In the genomic region with DNA sequence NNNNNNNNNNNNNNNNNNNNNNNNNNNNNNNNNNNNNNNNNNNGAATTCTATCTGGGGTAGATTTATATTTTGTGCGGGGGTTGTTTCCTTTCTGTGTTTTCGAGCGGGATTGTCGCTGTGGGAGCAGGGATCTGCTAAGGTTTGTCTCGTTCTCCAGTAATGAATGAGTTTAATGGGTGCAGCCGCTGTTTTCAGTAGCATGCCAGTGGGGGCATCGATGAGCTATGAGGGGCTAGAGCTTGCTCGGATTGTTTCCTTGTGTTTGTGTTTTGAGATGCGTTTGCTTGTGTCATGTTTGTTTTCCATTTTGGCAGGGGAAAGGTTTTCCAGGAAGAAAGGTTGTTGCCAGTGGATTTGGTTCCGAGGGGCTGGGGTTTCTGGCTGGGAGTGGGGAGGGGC, we compare ENCODE assay signal across 13 cellular contexts. TPM values are rescaled to one million over a fixed set of nuclear protein-coding genes. Genes with fewer than 3 reads are reported as not detected.
"Had no signal": no experiment of that assay in that cellular context is flagged by ENCODE, and none has a peak within 500 bp of the region (broad histone marks: within the 10 kb centered on the region; RNA-seq: fewer than 3 reads in every experiment).

No MANE protein-coding gene starts in this region.

RNA-seq across cellular contexts. Expression of a gene that starts 15.6 kb away (rescaled TPM):
- total RNA-seq: activated B cell treated with CpG ODN at 0.5 μM for 24 hours; activated CD4-positive, alpha-beta memory T cell treated with anti-CD3 and anti-CD28 coated beads for 36 hours; activated CD4-positive, alpha-beta memory T cell treated with anti-CD3 and anti-CD28 coated beads, Interleukin-2, amount 10 ng/mL, durations not matched to agents 7 days and 5 days; activated CD4-positive, alpha-beta T cell treated with anti-CD3 and anti-CD28 coated beads for 36 hours; activated CD4-positive, alpha-beta T cell treated with anti-CD3 and anti-CD28 coated beads, Interleukin-2, amount 10 ng/mL, durations not matched to agents 24 days and 14 days; activated CD4-positive, alpha-beta T cell treated with anti-CD3 and anti-CD28 coated beads, Interleukin-2, amount 10 ng/mL, durations not matched to agents 7 days and 5 days; activated CD8-positive, alpha-beta memory T cell treated with anti-CD3 and anti-CD28 coated beads for 36 hours; activated CD8-positive, alpha-beta memory T cell treated with anti-CD3 and anti-CD28 coated beads, Interleukin-2, amount 10 ng/mL, durations not matched to agents 7 days and 5 days; activated CD8-positive, alpha-beta T cell treated with anti-CD3 and anti-CD28 coated beads for 36 hours; activated CD8-positive, alpha-beta T cell treated with anti-CD3 and anti-CD28 coated beads, Interleukin-2, amount 10 ng/mL, durations not matched to agents 7 days and 5 days; T-helper 1 cell treated with Interleukin-12 subunit alpha and Interleukin-12 subunit beta and Interleukin-4 antibody, amounts not matched to agents 30 ng/mL and 1 ng/mL, for 36 hours; T-helper 17 cell; T-helper 2 cell treated with Interferon-gamma antibody and Interleukin-4, amounts not matched to agents 100 ng/mL and 5 ng/mL, for 36 hours had no signal
